ENCODE assay signal across 36 cellular contexts in the genomic region with DNA sequence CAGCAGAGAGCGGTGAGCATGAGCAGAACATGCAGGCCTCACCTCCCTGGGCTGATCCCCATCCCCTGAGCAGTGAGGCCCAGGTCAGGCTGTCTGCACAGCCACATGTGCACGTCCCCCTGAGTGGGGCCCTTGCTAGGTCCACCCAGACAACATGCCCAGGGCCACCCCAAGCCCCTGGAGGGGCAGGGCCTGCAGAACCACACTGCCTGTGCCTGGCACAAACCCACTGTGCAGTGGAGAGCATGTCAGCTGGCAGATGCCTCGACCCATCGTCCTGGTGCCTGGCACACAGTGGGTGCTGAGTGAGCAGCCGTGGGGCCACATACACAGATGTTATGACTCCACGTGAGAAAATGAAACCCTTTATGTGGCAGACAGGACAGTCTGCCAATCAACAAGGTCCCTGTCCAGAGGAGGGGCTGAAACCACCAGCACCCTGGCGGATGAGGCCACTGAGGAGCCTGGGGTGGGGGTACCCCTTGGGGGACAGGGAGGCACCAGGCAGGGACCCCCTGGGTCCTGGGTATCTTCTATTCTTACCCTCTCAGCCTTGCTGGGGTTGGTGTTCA. TPM values are rescaled to one million over a fixed set of nuclear protein-coding genes. Genes with fewer than 3 reads are reported as not detected.
"Had no signal": no experiment of that assay in that cellular context is flagged by ENCODE, and none has a peak within 500 bp of the region (broad histone marks: within the 10 kb centered on the region; RNA-seq: fewer than 3 reads in every experiment).

No MANE protein-coding gene starts in this region.

- H3K27ac ChIP-seq: brain microvascular endothelial cell, coronary artery, dorsolateral prefrontal cortex, esophagus muscularis mucosa, foreskin keratinocyte, gastrocnemius medialis, heart right ventricle had no signal

- H3K9me3 ChIP-seq: gastrocnemius medialis had no signal

- H3K27me3 ChIP-seq: brain microvascular endothelial cell, dorsolateral prefrontal cortex, foreskin keratinocyte, gastrocnemius medialis, heart right ventricle had no signal

- H3K27ac Mint-ChIP-seq: activated CD4-positive, alpha-beta memory T cell treated with anti-CD3 and anti-CD28 coated beads, Interleukin-2, amount 10 ng/mL, durations not matched to agents 7 days and 5 days; activated CD4-positive, alpha-beta T cell treated with anti-CD3 and anti-CD28 coated beads for 36 hours; activated CD4-positive, alpha-beta T cell treated with anti-CD3 and anti-CD28 coated beads, Interleukin-2, amount 10 ng/mL, durations not matched to agents 24 days and 14 days; activated naive CD8-positive, alpha-beta T cell; activated T-cell treated with anti-CD3 and anti-CD28 coated beads, Interleukin-2, amount 50 U/mL, for 24 hours; activated T-cell treated with anti-CD3 and anti-CD28 coated beads, Interleukin-2, amount 50 U/mL, for 72 hours; dendritic cell treated with granulocyte-macrophage colony-stimulating factor and Interleukin-4, amounts not matched to agents 40 ng/mL and 50 ng/mL, for 4 days; effector memory CD8-positive, alpha-beta T cell had no signal

- ATAC-seq: activated CD4-positive, alpha-beta T cell treated with anti-CD3 and anti-CD28 coated beads for 36 hours; activated T-cell treated with anti-CD3 and anti-CD28 coated beads, Interleukin-2, amount 50 U/mL, for 72 hours; effector memory CD8-positive, alpha-beta T cell; foreskin keratinocyte; gastrocnemius medialis; heart right ventricle had no signal

- H3K4me1 ChIP-seq: esophagus muscularis mucosa, foreskin keratinocyte, gastrocnemius medialis, heart right ventricle had no signal

- H3K4me3 Mint-ChIP-seq: activated CD4-positive, alpha-beta memory T cell treated with anti-CD3 and anti-CD28 coated beads, Interleukin-2, amount 10 ng/mL, durations not matched to agents 7 days and 5 days; activated CD4-positive, alpha-beta T cell treated with anti-CD3 and anti-CD28 coated beads for 36 hours; activated CD4-positive, alpha-beta T cell treated with anti-CD3 and anti-CD28 coated beads, Interleukin-2, amount 10 ng/mL, durations not matched to agents 24 days and 14 days; activated naive CD8-positive, alpha-beta T cell; activated T-cell treated with anti-CD3 and anti-CD28 coated beads, Interleukin-2, amount 50 U/mL, for 24 hours; activated T-cell treated with anti-CD3 and anti-CD28 coated beads, Interleukin-2, amount 50 U/mL, for 72 hours; central memory CD8-positive, alpha-beta T cell; dendritic cell treated with granulocyte-macrophage colony-stimulating factor and Interleukin-4, amounts not matched to agents 40 ng/mL and 50 ng/mL, for 4 days; effector memory CD8-positive, alpha-beta T cell had no signal

- H3K27me3 Mint-ChIP-seq: activated CD4-positive, alpha-beta memory T cell treated with anti-CD3 and anti-CD28 coated beads, Interleukin-2, amount 10 ng/mL, durations not matched to agents 7 days and 5 days; activated CD4-positive, alpha-beta T cell treated with anti-CD3 and anti-CD28 coated beads for 36 hours; activated CD4-positive, alpha-beta T cell treated with anti-CD3 and anti-CD28 coated beads, Interleukin-2, amount 10 ng/mL, durations not matched to agents 24 days and 14 days; activated naive CD8-positive, alpha-beta T cell; dendritic cell treated with granulocyte-macrophage colony-stimulating factor and Interleukin-4, amounts not matched to agents 40 ng/mL and 50 ng/mL, for 4 days had no signal

- H3K4me3 ChIP-seq: coronary artery, dorsolateral prefrontal cortex, esophagus muscularis mucosa, gastrocnemius medialis, heart right ventricle had no signal

- H3K36me3 ChIP-seq: brain microvascular endothelial cell, esophagus muscularis mucosa, gastrocnemius medialis, heart right ventricle had no signal

- H3K4me1 Mint-ChIP-seq: activated CD4-positive, alpha-beta memory T cell treated with anti-CD3 and anti-CD28 coated beads, Interleukin-2, amount 10 ng/mL, durations not matched to agents 7 days and 5 days; activated CD4-positive, alpha-beta T cell treated with anti-CD3 and anti-CD28 coated beads for 36 hours; activated CD4-positive, alpha-beta T cell treated with anti-CD3 and anti-CD28 coated beads, Interleukin-2, amount 10 ng/mL, durations not matched to agents 24 days and 14 days; central memory CD8-positive, alpha-beta T cell had no signal

- H3K36me3 Mint-ChIP-seq: activated naive CD8-positive, alpha-beta T cell had no signal

- DNase-seq: activated CD4-positive, alpha-beta memory T cell treated with anti-CD3 and anti-CD28 coated beads, Interleukin-2, amount 10 ng/mL, durations not matched to agents 7 days and 5 days; activated CD4-positive, alpha-beta T cell treated with anti-CD3 and anti-CD28 coated beads for 36 hours; activated CD4-positive, alpha-beta T cell treated with anti-CD3 and anti-CD28 coated beads, Interleukin-2, amount 10 ng/mL, durations not matched to agents 24 days and 14 days; activated CD4-positive, alpha-beta T cell treated with anti-CD3 and anti-CD28 coated beads, Interleukin-2, amount 50 U/mL, for 4 hours; activated CD4-positive, CD25-positive, alpha-beta regulatory T cell; activated CD4-positive, CD25-positive, alpha-beta regulatory T cell treated with anti-CD3 and anti-CD28 coated beads, Interleukin-2, amount 50 U/mL, for 72 hours; activated CD8-positive, alpha-beta memory T cell treated with anti-CD3 and anti-CD28 coated beads, Interleukin-2, amount 50 U/mL, for 48 hours; activated gamma-delta T cell; activated naive CD4-positive, alpha-beta T cell treated with anti-CD3 and anti-CD28 coated beads, Interleukin-2, amount 50 U/mL, for 16 hours; activated naive CD4-positive, alpha-beta T cell treated with Interleukin-2 at 50 U/mL for 16 hours; activated T-cell treated with anti-CD3 and anti-CD28 coated beads for 4 hours; activated T-cell treated with anti-CD3 and anti-CD28 coated beads, Interleukin-2, amount 50 U/mL, for 24 hours; activated T-cell treated with anti-CD3 and anti-CD28 coated beads, Interleukin-2, amount 50 U/mL, for 72 hours; amniotic stem cell; anterior cingulate cortex; brain microvascular endothelial cell; dorsolateral prefrontal cortex; effector CD4-positive, alpha-beta T cell; effector memory CD8-positive, alpha-beta T cell; erythroblast; foreskin keratinocyte; gastrocnemius medialis; heart right ventricle; T-helper 2 cell had no signal

RNA-seq across cellular contexts. Expression of gene ANHX, which starts 8.3 kb away (rescaled TPM):
- total RNA-seq: activated CD4-positive, alpha-beta memory T cell treated with anti-CD3 and anti-CD28 coated beads, Interleukin-2, amount 10 ng/mL, durations not matched to agents 7 days and 5 days; activated CD4-positive, alpha-beta T cell treated with anti-CD3 and anti-CD28 coated beads for 36 hours; activated CD4-positive, alpha-beta T cell treated with anti-CD3 and anti-CD28 coated beads, Interleukin-2, amount 10 ng/mL, durations not matched to agents 24 days and 14 days; activated T-cell treated with anti-CD3 and anti-CD28 coated beads, Interleukin-2, amount 50 U/mL, for 72 hours; astrocyte; bronchial epithelial cell; cardiac septum; cerebellum; dorsolateral prefrontal cortex; esophagus muscularis mucosa; foreskin keratinocyte; gastrocnemius medialis; glomerular endothelial cell; heart right ventricle; T-helper 1 cell treated with Interleukin-12 subunit alpha and Interleukin-12 subunit beta and Interleukin-4 antibody, amounts not matched to agents 30 ng/mL and 1 ng/mL, for 36 hours had no signal
- polyA plus RNA-seq: adipose tissue, foreskin keratinocyte, heart right ventricle had no signal
